In the genomic region with DNA sequence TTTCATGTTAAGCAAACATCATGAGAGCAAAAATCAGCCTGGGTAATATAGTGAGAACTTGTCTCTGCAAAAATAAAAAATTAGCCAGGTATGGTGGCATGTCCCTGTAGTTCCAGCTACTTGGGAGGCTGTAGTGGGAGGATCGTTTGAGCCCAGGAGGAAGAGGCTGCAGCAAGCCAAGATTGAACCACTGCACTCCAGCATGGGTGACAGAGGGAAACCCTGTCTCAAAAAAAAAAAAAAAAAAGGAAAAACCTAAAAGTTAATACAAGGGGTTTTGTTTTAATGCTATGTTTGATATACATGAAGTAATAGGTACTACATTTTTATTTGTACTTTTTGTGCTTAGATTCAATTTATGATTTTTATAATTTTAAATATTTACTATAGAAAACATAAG, we compare ENCODE assay signal across 1 cellular context.
TF ChIP-seq lines count a peak whose summit lies in the region.

No MANE protein-coding gene starts in this region.

TF ChIP-seq in SK-N-SH, 30 proteins besides CTCF, POLR2A, EP300 and RAD21 (continued from another document):
- TF ChIP-seq RFX5 (IDR thresholded peaks at IDR 0.05; ENCODE audit: low read length) (no peak), FOXM1 (IDR thresholded peaks at IDR 0.05; ENCODE audit: low read depth) (no peak), SMC3 (IDR thresholded peaks at IDR 0.05; ENCODE audit: low read depth, low read length) (no peak), CHD2 (IDR thresholded peaks at IDR 0.05; ENCODE audit: low read length, partially characterized antibody) (no peak), EZH2phosphoT487 (IDR thresholded peaks at IDR 0.05; ENCODE audit: borderline replicate concordance, low read depth) (no peak), ELF1 (IDR thresholded peaks at IDR 0.05) (no peak)
- TF ChIP-seq, protein P1, sequence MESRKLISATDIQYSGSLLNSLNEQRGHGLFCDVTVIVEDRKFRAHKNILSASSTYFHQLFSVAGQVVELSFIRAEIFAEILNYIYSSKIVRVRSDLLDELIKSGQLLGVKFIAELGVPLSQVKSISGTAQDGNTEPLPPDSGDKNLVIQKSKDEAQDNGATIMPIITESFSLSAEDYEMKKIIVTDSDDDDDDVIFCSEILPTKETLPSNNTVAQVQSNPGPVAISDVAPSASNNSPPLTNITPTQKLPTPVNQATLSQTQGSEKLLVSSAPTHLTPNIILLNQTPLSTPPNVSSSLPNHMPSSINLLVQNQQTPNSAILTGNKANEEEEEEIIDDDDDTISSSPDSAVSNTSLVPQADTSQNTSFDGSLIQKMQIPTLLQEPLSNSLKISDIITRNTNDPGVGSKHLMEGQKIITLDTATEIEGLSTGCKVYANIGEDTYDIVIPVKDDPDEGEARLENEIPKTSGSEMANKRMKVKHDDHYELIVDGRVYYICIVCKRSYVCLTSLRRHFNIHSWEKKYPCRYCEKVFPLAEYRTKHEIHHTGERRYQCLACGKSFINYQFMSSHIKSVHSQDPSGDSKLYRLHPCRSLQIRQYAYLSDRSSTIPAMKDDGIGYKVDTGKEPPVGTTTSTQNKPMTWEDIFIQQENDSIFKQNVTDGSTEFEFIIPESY (IDR thresholded peaks at IDR 0.05; ENCODE audit: borderline replicate concordance, low read depth), result no peak
